In genomic region chr15:63246691-63247464, GRCh38 we compare ENCODE assay signal across 9 cellular contexts. TPM values are rescaled to one million over a fixed set of nuclear protein-coding genes. Genes with fewer than 3 reads are reported as not detected.
DNase-seq lines count a peak whose midpoint lies in the region; ATAC-seq, FAIRE-seq and TF ChIP-seq lines count a peak whose summit lies in the region.
"Had no signal": no experiment of that assay in that cellular context is flagged by ENCODE, and none has a peak within 500 bp of the region (broad histone marks: within the 10 kb centered on the region; RNA-seq: fewer than 3 reads in every experiment).

No MANE protein-coding gene starts in this region.

- H3K36me3 Mint-ChIP-seq in activated T-cell treated with anti-CD3 and anti-CD28 coated beads, Interleukin-2, amount 50 U/mL, for 72 hours (ENCODE audit: insufficient read depth in 2 of 2), result peaks cover 15 to 39% of the 10 kb centered on the region in 2 donors

- peaks cover 8% of the 10 kb centered on the region for H3K79me2 ChIP-seq in K562 (ENCODE audit: control insufficient read depth, insufficient read depth, low read length)

- H3K4me2 ChIP-seq in K562 (ENCODE audit: insufficient read depth, low read length), result no peak overlapping the region
- H3K4me2 ChIP-seq: SK-N-SH had no signal

- peak overlapping the region; percentile 42 for H3K27ac Mint-ChIP-seq in activated T-cell treated with anti-CD3 and anti-CD28 coated beads, Interleukin-2, amount 50 U/mL, for 72 hours

- TF ChIP-seq CTCF in K562 (IDR thresholded peaks at IDR 0.05 in 2 of 3, conservative IDR thresholded peaks at IDR 0.05 in 1 of 3; ENCODE audit: insufficient read depth in 2 of 3, low read depth in 1 of 3, low read length in 3 of 3) (no peak), uterus (IDR thresholded peaks at IDR 0.05) (no peak)

- H3K4me1 ChIP-seq in K562 (replicated peaks in 1 of 2; ENCODE audit: control insufficient read depth in 2 of 2, insufficient read depth in 2 of 2, low read length in 2 of 2) (peaks cover 0 to 13% of the 10 kb centered on the region in 2 experiments; a peak in 2 of 5 replicates), uterus (no peaks in the 10 kb centered on the region)

- in situ Hi-C loops in K562 (cut with MboI), result no loop called here

- no peak for DNase-seq in activated T-cell treated with anti-CD3 and anti-CD28 coated beads, Interleukin-2, amount 50 U/mL, for 72 hours
- DNase-seq in activated T-cell treated with anti-CD3 and anti-CD28 coated beads, Interleukin-2, amount 50 U/mL, for 1 hour, result no peak
- DNase-seq in K562 (ENCODE audit: extremely low read depth in 1 of 4, low spot score in 3 of 4) (no peak), left lobe of liver (ENCODE audit: low spot score) (no peak), uterus (peak in 1 of 2 donors; percentile 46), RPMI8226 (no peak), NCI-H2081 treated with DMSO at 0.1 percent for 48 hours (lab: John Stamatoyannopoulos, UW) (no peak)
- DNase-seq: SK-N-SH had no signal

- no peak for TF ChIP-seq EP300 in K562 (IDR thresholded peaks at IDR 0.05; ENCODE audit: low read length)

- H3K9me1 ChIP-seq in K562 (ENCODE audit: control insufficient read depth, insufficient read depth, low read length), result no peaks in the 10 kb centered on the region

- no peak for ATAC-seq in activated T-cell treated with anti-CD3 and anti-CD28 coated beads, Interleukin-2, amount 50 U/mL, for 72 hours (replicated peaks in 1 of 2)
- ATAC-seq in K562 (no peak), left lobe of liver (peak; percentile 69), GM18861 (IDR thresholded peaks at IDR 0.05; ENCODE audit: unreplicated experiment) (no peak)

- no peaks in the 10 kb centered on the region for H3K9me3 Mint-ChIP-seq in activated T-cell treated with anti-CD3 and anti-CD28 coated beads, Interleukin-2, amount 50 U/mL, for 72 hours

- intact Hi-C loops in K562 (cut with micrococcal nuclease) (no loop called here), uterus (cut with DNase I; ENCODE audit: low total_unique reads) (no loop called here)

- 73% methylated on average over 5 of the region's 5 CpGs for WGBS in K562 (ENCODE audit: insufficient coverage, low coverage, missing lambda C conversion rate)

- H3K27me3 Mint-ChIP-seq in activated T-cell treated with anti-CD3 and anti-CD28 coated beads, Interleukin-2, amount 50 U/mL, for 72 hours (ENCODE audit: low read depth), result no peaks in the 10 kb centered on the region

- no peaks in the 10 kb centered on the region for H4K20me1 ChIP-seq in K562 (replicated peaks; ENCODE audit: control insufficient read depth, insufficient read depth, low read length)

- peaks cover 67% of the 10 kb centered on the region for H3K36me3 ChIP-seq in K562 (ENCODE audit: control insufficient read depth, insufficient read depth, low read length)
- no peaks in the 10 kb centered on the region for H3K36me3 ChIP-seq in uterus

- no peak overlapping the region for H2AFZ ChIP-seq in K562 (ENCODE audit: low read depth, low read length)

- no peak overlapping the region for H3K4me3 ChIP-seq in K562
- H3K4me3 ChIP-seq in uterus, result no peak overlapping the region

- H3K4me3 Mint-ChIP-seq in activated T-cell treated with anti-CD3 and anti-CD28 coated beads, Interleukin-2, amount 50 U/mL, for 72 hours, result no peak overlapping the region

- no peak overlapping the region for H3K9ac ChIP-seq in K562 (ENCODE audit: insufficient read depth in 1 of 2, low read depth in 2 of 2, low read length in 2 of 2)
- H3K9ac ChIP-seq: SK-N-SH had no signal

- POLR2A ChIA-PET in K562 (lab: Yijun Ruan, JAX), result interaction anchor here (1.1 to 2.6 kb wide), 4 partner anchors 10 to 25 kb away, joined by 3 to 8 read pairs (median 4); no protein-coding TSS in a partner anchor

- H3K9me3 ChIP-seq in K562 (replicated peaks; ENCODE audit: control insufficient read depth, insufficient read depth, low read depth, low read length) (peaks cover 5% of the 10 kb centered on the region), uterus (no peaks in the 10 kb centered on the region)
- H3K9me3 ChIP-seq: SK-N-SH had no signal

- CTCF ChIA-PET in K562 (lab: Yijun Ruan, JAX; ENCODE audit: low intra/inter-chr PET ratio), result no interaction called here

- no TSS peak for BruUV-seq in K562 (replicated peaks; lab: Mats Ljungman, UMichigan)

- no peaks in the 10 kb centered on the region for H3K27me3 ChIP-seq in K562 (ENCODE audit: control insufficient read depth in 2 of 2, insufficient read depth in 2 of 2, low read length in 2 of 2)
- H3K27me3 ChIP-seq in uterus, result no peaks in the 10 kb centered on the region

- no peak overlapping the region for H3K27ac ChIP-seq in K562 (ENCODE audit: extremely low read depth, low read depth, low read length)
- peak overlapping the region; percentile 14 to 48 for H3K27ac ChIP-seq in uterus

- TF ChIP-seq RAD21 in K562 (CRISPR knock-in tag; conservative IDR thresholded peaks at IDR 0.05 in 1 of 2, IDR thresholded peaks at IDR 0.05 in 1 of 2), result no peak

- no peak for FAIRE-seq in K562 (lab: Jason Lieb, UNC)

- TF ChIP-seq POLR2A in K562 (conservative IDR thresholded peaks at IDR 0.05) (no peak), uterus (IDR thresholded peaks at IDR 0.05) (no peak)

- peaks cover 43% of the 10 kb centered on the region for H3K4me1 Mint-ChIP-seq in activated T-cell treated with anti-CD3 and anti-CD28 coated beads, Interleukin-2, amount 50 U/mL, for 72 hours (ENCODE audit: low read depth)

TF ChIP-seq in K562, 482 proteins besides CTCF, POLR2A, EP300 and RAD21:
- 0 out of 2 replicates have a peak, but pooled peaks have one; percentile 27 for TF ChIP-seq ETV1 (tag; conservative IDR thresholded peaks at IDR 0.05; ENCODE audit: low read depth)
- TF ChIP-seq EZH2 (IDR thresholded peaks at IDR 0.05; ENCODE audit: borderline replicate concordance, low read depth, low read length), result no peak
- TF ChIP-seq CHD1 (IDR thresholded peaks at IDR 0.05; ENCODE audit: low read length), result no peak
- no peak for TF ChIP-seq CEBPG (CRISPR knock-in tag; IDR thresholded peaks at IDR 0.05)
- peak; percentile 80 to 94 for TF ChIP-seq CEBPG (tag; conservative IDR thresholded peaks at IDR 0.05 in 1 of 2, IDR thresholded peaks at IDR 0.05 in 1 of 2)
- no peak for TF ChIP-seq HSF4 (CRISPR knock-in tag; IDR thresholded peaks at IDR 0.05; ENCODE audit: borderline replicate concordance)
- no peak for TF ChIP-seq NCOA6 (IDR thresholded peaks at IDR 0.05)
- TF ChIP-seq PPARD (CRISPR knock-in tag; IDR thresholded peaks at IDR 0.05), result no peak
- 0 out of 4 replicates have a peak, but pooled peaks of 1 of the 2 experiments have one; percentile 32 for TF ChIP-seq TRIM24 (IDR thresholded peaks at IDR 0.05)
- no peak for TF ChIP-seq KHSRP (IDR thresholded peaks at IDR 0.05)
- peak; percentile 97 for TF ChIP-seq CEBPB (tag; IDR thresholded peaks at IDR 0.05)
- TF ChIP-seq FOXJ2 (tag; IDR thresholded peaks at IDR 0.05), result no peak

RNA-seq across cellular contexts. Expression of gene APH1B, which starts 30.5 kb away (rescaled TPM):
- total RNA-seq in activated T-cell treated with anti-CD3 and anti-CD28 coated beads, Interleukin-2, amount 50 U/mL, for 72 hours, result 10 to 100 TPM; 24.4 to 30.6 TPM
- total RNA-seq in K562 (2011; cell fraction: chromatin; rRNA removed; ENCODE audit: low replicate concordance), result 10.5 and 13.7 TPM in 2 replicates
- total RNA-seq in K562 (2011; cell fraction: nucleolus; rRNA removed), result 7.7 and 8.8 TPM in 2 replicates
- 13.9 and 14.7 TPM in 2 replicates for total RNA-seq in K562 (2011; cell fraction: nucleoplasm; rRNA removed)
- total RNA-seq in K562 (2014; rRNA removed), result 4.9 and 5.1 TPM in 2 replicates
- total RNA-seq in K562 (2014; rRNA removed; fragmentation: Illumina TruSeq; extraction: Trizol), result 9.0 and 9.1 TPM in 2 replicates
- 8.9 and 9.6 TPM in 2 replicates for total RNA-seq in K562 (2015; rRNA removed; fragmentation: Illumina TruSeq; extraction: Trizol)
- 9.7 and 10.6 TPM in 2 replicates for total RNA-seq in K562 (2021)
- 4.8 and 7.0 TPM in 2 replicates for polyA plus RNA-seq in K562 (2011; rRNA removed)
- 3.0 and 3.2 TPM in 2 replicates for polyA plus RNA-seq in K562 (2011; cell fraction: cytosol; rRNA removed)
- polyA plus RNA-seq in K562 (2011; cell fraction: nucleus; rRNA removed), result 7.9 and 9.8 TPM in 2 replicates
- polyA plus RNA-seq in K562 (2012), result 9.1 and 10.8 TPM in 2 replicates
- polyA plus RNA-seq in K562 (2014; fragmentation: Illumina TruSeq; extraction: Trizol), result 6.1 and 6.9 TPM in 2 replicates
- polyA plus RNA-seq in K562 (2014; fragmentation: Nextera tagmentation; extraction: Ambion mirVana), result 1 to 10 TPM; 7.0 to 8.7 TPM
- 6.8 and 7.3 TPM in 2 replicates for polyA plus RNA-seq in K562 (2014; rRNA removed)
- 4.6 and 6.9 TPM in 2 replicates for polyA minus RNA-seq in K562 (2011; rRNA and poly(A)+ RNA removed)
- polyA minus RNA-seq in K562 (2011; cell fraction: cytosol; rRNA and poly(A)+ RNA removed), result 3.6 and 8.8 TPM in 2 replicates
- polyA minus RNA-seq in K562 (2011; cell fraction: nucleus; rRNA and poly(A)+ RNA removed), result 5.0 and 5.1 TPM in 2 replicates
- total RNA-seq in left lobe of liver, result 3.3 TPM
- total RNA-seq in uterus, result 10 to 100 TPM; 20.0 to 35.9 (median 27.2) TPM

RNA-seq across cellular contexts. Expression of gene RAB8B, which starts 57.5 kb away (rescaled TPM):
- total RNA-seq in activated T-cell treated with anti-CD3 and anti-CD28 coated beads, Interleukin-2, amount 50 U/mL, for 72 hours, result 100 to 1,000 TPM; 122 to 157 TPM
- total RNA-seq in K562 (2011; cell fraction: chromatin; rRNA removed; ENCODE audit: low replicate concordance), result 10.7 and 17.8 TPM in 2 replicates
- total RNA-seq in K562 (2011; cell fraction: nucleolus; rRNA removed), result 5.3 and 7.3 TPM in 2 replicates
- 10.6 and 18.9 TPM in 2 replicates for total RNA-seq in K562 (2011; cell fraction: nucleoplasm; rRNA removed)
- total RNA-seq in K562 (2014; rRNA removed), result 23.6 and 24.6 TPM in 2 replicates
- total RNA-seq in K562 (2014; rRNA removed; fragmentation: Illumina TruSeq; extraction: Trizol), result 28.9 and 33.9 TPM in 2 replicates
- total RNA-seq in K562 (2015; rRNA removed; fragmentation: Illumina TruSeq; extraction: Trizol), result 30.8 and 32.1 TPM in 2 replicates
- 24.2 and 27.3 TPM in 2 replicates for total RNA-seq in K562 (2021)
- 13.2 and 21.5 TPM in 2 replicates for polyA plus RNA-seq in K562 (2011; rRNA removed)
- polyA plus RNA-seq in K562 (2011; cell fraction: cytosol; rRNA removed), result 4.1 and 7.1 TPM in 2 replicates
- 12.5 and 14.7 TPM in 2 replicates for polyA plus RNA-seq in K562 (2011; cell fraction: nucleus; rRNA removed)
- 12.2 and 30.2 TPM in 2 replicates for polyA plus RNA-seq in K562 (2012)
- 20.5 and 30.0 TPM in 2 replicates for polyA plus RNA-seq in K562 (2014; fragmentation: Illumina TruSeq; extraction: Trizol)
- polyA plus RNA-seq in K562 (2014; fragmentation: Nextera tagmentation; extraction: Ambion mirVana), result 10 to 100 TPM in 1 of 2 experiments, 1 to 10 TPM in 1; 7.8 to 12.1 TPM
- 17.4 and 17.6 TPM in 2 replicates for polyA plus RNA-seq in K562 (2014; rRNA removed)
- polyA minus RNA-seq in K562 (2011; rRNA and poly(A)+ RNA removed), result 48.4 and 52.6 TPM in 2 replicates
- polyA minus RNA-seq in K562 (2011; cell fraction: cytosol; rRNA and poly(A)+ RNA removed), result 36.9 and 49.1 TPM in 2 replicates
- polyA minus RNA-seq in K562 (2011; cell fraction: nucleus; rRNA and poly(A)+ RNA removed), result 6.1 and 10.1 TPM in 2 replicates
- 6.8 TPM for total RNA-seq in left lobe of liver
- total RNA-seq in uterus, result 100 to 1,000 TPM in 1 of 4 donors, 10 to 100 TPM in 3; 47.6 to 179 (median 67.1) TPM
